Comparison of ENCODE assay signal across 17 cellular contexts in genomic region chr11:65377036-65377435, GRCh38. TPM values are rescaled to one million over a fixed set of nuclear protein-coding genes. Genes with fewer than 3 reads are reported as not detected.
DNase-seq lines count a peak whose midpoint lies in the region; ATAC-seq, FAIRE-seq and TF ChIP-seq lines count a peak whose summit lies in the region.
"Had no signal": no experiment of that assay in that cellular context is flagged by ENCODE, and none has a peak within 500 bp of the region (broad histone marks: within the 10 kb centered on the region; RNA-seq: fewer than 3 reads in every experiment).

No MANE protein-coding gene starts in this region.

- TF ChIP-seq POLR2A in K562 (conservative IDR thresholded peaks at IDR 0.05) = no peak

- FAIRE-seq in K562 (lab: Jason Lieb, UNC) = no peak

- no peak overlapping the region for H2AFZ ChIP-seq in K562 (ENCODE audit: low read depth, low read length)
- H2AFZ ChIP-seq in osteoblast (ENCODE audit: low read length) = no peak overlapping the region

- intact Hi-C loops in left ventricle myocardium superior (cut with micrococcal nuclease) = no loop called here
- intact Hi-C loops in Right ventricle myocardium superior (cut with DNase I) = no loop called here
- intact Hi-C loops in K562 (cut with micrococcal nuclease) = no loop called here
- intact Hi-C loops in MCF 10A (cut with micrococcal nuclease) = no loop called here

- H3K4me2 ChIP-seq in K562 (ENCODE audit: insufficient read depth, low read length) = no peak overlapping the region
- H3K4me2 ChIP-seq in osteoblast (ENCODE audit: insufficient read depth, low read length) = no peak overlapping the region
- H3K4me2 ChIP-seq: KMS-11 had no signal

- H3K9ac ChIP-seq in K562 (ENCODE audit: insufficient read depth in 1 of 2, low read depth in 2 of 2, low read length in 2 of 2) = 0 out of 4 replicates have a peak overlapping the region, but pooled peaks of 1 of the 2 experiments have one; percentile 11
- H3K9ac ChIP-seq: KMS-11 had no signal

- H3K27ac ChIP-seq in K562 (ENCODE audit: extremely low read depth, low read depth, low read length) = no peak overlapping the region
- no peak overlapping the region for H3K27ac ChIP-seq in osteoblast (ENCODE audit: low read depth, low read length)
- H3K27ac ChIP-seq: KMS-11 had no signal

- POLR2A ChIA-PET in K562 (lab: Yijun Ruan, JAX) (interaction anchor here (16.2 kb wide), 1 partner anchor 46 kb away, joined by 250 read pairs; the partner anchor contains the start of gene NEAT1), MCF 10A (lab: Yijun Ruan, JAX) (interaction anchor here (12.1 kb wide), 1 partner anchor 125 kb away, joined by 342 read pairs; the partner anchor contains the start of gene MALAT1)

- no peak overlapping the region for H3K4me3 ChIP-seq in K562
- H3K4me3 ChIP-seq in osteoblast (ENCODE audit: insufficient read depth, low read length) = no peak overlapping the region

- peak; percentile 5 for ATAC-seq in left ventricle myocardium superior
- ATAC-seq in Right ventricle myocardium superior (ENCODE audit: poor library complexity) = no peak
- no peak for ATAC-seq in K562
- no peak for ATAC-seq in GM18517 (IDR thresholded peaks at IDR 0.05; ENCODE audit: unreplicated experiment)
- no peak for ATAC-seq in HG03045 (IDR thresholded peaks at IDR 0.05; ENCODE audit: unreplicated experiment)

- no peaks in the 10 kb centered on the region for H3K9me3 Mint-ChIP-seq in MCF 10A (ENCODE audit: unreplicated experiment)

- CTCF ChIA-PET in K562 (lab: Yijun Ruan, JAX; ENCODE audit: low intra/inter-chr PET ratio) (no interaction called here), MCF 10A (lab: Yijun Ruan, JAX) (no interaction called here)

- TF ChIP-seq CTCF in K562 (IDR thresholded peaks at IDR 0.05 in 2 of 3, conservative IDR thresholded peaks at IDR 0.05 in 1 of 3; ENCODE audit: insufficient read depth in 2 of 3, low read depth in 1 of 3, low read length in 3 of 3) (no peak), osteoblast (IDR thresholded peaks at IDR 0.05; ENCODE audit: extremely low read depth, low read depth, low read length) (no peak), MCF 10A (IDR thresholded peaks at IDR 0.05; ENCODE audit: unreplicated experiment) (no peak)

- no peaks in the 10 kb centered on the region; the same call in 1 of the 2 replicates for H4K20me1 ChIP-seq in K562 (replicated peaks; ENCODE audit: control insufficient read depth, insufficient read depth, low read length)
- no peaks in the 10 kb centered on the region for H4K20me1 ChIP-seq in osteoblast (ENCODE audit: insufficient read depth, low read length)

- WGBS in K562 (ENCODE audit: insufficient coverage, low coverage, missing lambda C conversion rate) = 33% methylated on average over 7 of the region's 8 CpGs

- BruUV-seq in K562 (replicated peaks; lab: Mats Ljungman, UMichigan) = no TSS peak
- no TSS peak for BruUV-seq in MCF 10A (replicated peaks; lab: Mats Ljungman, UMichigan)

- H3K4me1 Mint-ChIP-seq in MCF 10A (ENCODE audit: insufficient read depth, unreplicated experiment) = peaks cover 11% of the 10 kb centered on the region

- H3K9me1 ChIP-seq in K562 (ENCODE audit: control insufficient read depth, insufficient read depth, low read length) = no peaks in the 10 kb centered on the region

- H3K4me1 ChIP-seq in K562 (replicated peaks in 1 of 2; ENCODE audit: control insufficient read depth in 2 of 2, insufficient read depth in 2 of 2, low read length in 2 of 2) (peaks cover 6 to 56% of the 10 kb centered on the region in 2 experiments; a peak in 3 of 5 replicates), osteoblast (ENCODE audit: insufficient read depth, low read length) (peaks cover 6% of the 10 kb centered on the region)

- H3K36me3 ChIP-seq in K562 (ENCODE audit: control insufficient read depth, insufficient read depth, low read length) = no peaks in the 10 kb centered on the region
- H3K36me3 ChIP-seq in osteoblast (ENCODE audit: insufficient read depth, low read length) = no peaks in the 10 kb centered on the region

- no peaks in the 10 kb centered on the region for H3K27me3 Mint-ChIP-seq in MCF 10A (ENCODE audit: insufficient read depth, unreplicated experiment)

- TF ChIP-seq RAD21 in K562 (CRISPR knock-in tag; conservative IDR thresholded peaks at IDR 0.05 in 1 of 2, IDR thresholded peaks at IDR 0.05 in 1 of 2) = no peak

- H3K9me3 ChIP-seq in K562 (replicated peaks; ENCODE audit: control insufficient read depth, insufficient read depth, low read depth, low read length) (no peaks in the 10 kb centered on the region), osteoblast (ENCODE audit: low read depth, low read length) (no peaks in the 10 kb centered on the region)

- no peak overlapping the region for H3K27ac Mint-ChIP-seq in MCF 10A (ENCODE audit: low read depth, unreplicated experiment)

- in situ Hi-C loops in K562 (cut with MboI) = no loop called here

- H3K4me3 Mint-ChIP-seq in MCF 10A (ENCODE audit: unreplicated experiment) = no peak overlapping the region
- H3K4me3 Mint-ChIP-seq: CD14-positive monocyte had no signal

- H3K79me2 ChIP-seq in K562 (ENCODE audit: control insufficient read depth, insufficient read depth, low read length) (no peaks in the 10 kb centered on the region), osteoblast (ENCODE audit: insufficient read depth, low read length) (no peaks in the 10 kb centered on the region)

- DNase-seq in left ventricle myocardium superior (no peak), Right ventricle myocardium superior (no peak), K562 (ENCODE audit: extremely low read depth in 1 of 4, low spot score in 3 of 4) (no peak), osteoblast (ENCODE audit: insufficient read length, low spot score, missing footprints) (peak; percentile 52), MCF 10A (ENCODE audit: unreplicated experiment) (no peak)
- no peak for DNase-seq in activated CD4-positive, CD25-positive, alpha-beta regulatory T cell treated with anti-CD3 and anti-CD28 coated beads, Interleukin-2, amount 50 U/mL, for 72 hours
- DNase-seq: DMS53, HCEC 1CT, NCI-H1092, NCI-H146, NCI-H2081, NCI-H748 treated with DMSO at 0.1 percent for 48 hours, RPMI8226 had no signal

- no peaks in the 10 kb centered on the region for H3K36me3 Mint-ChIP-seq in MCF 10A (ENCODE audit: insufficient read depth, unreplicated experiment)

- H3K27me3 ChIP-seq in K562 (ENCODE audit: control insufficient read depth in 2 of 2, insufficient read depth in 2 of 2, low read length in 2 of 2) = no peaks in the 10 kb centered on the region
- H3K27me3 ChIP-seq in osteoblast (ENCODE audit: insufficient read depth, low read length) = no peaks in the 10 kb centered on the region

- TF ChIP-seq EP300 in K562 (IDR thresholded peaks at IDR 0.05; ENCODE audit: low read length) = no peak

RNA-seq across cellular contexts. Expression of gene SLC25A45, which starts 5.4 kb away (rescaled TPM):
- total RNA-seq in left ventricle myocardium superior = 4.6 TPM
- total RNA-seq in Right ventricle myocardium superior = 5.3 TPM
- total RNA-seq in K562 (2011; cell fraction: chromatin; rRNA removed; ENCODE audit: low replicate concordance) = 2.5 and 2.9 TPM in 2 replicates
- total RNA-seq in K562 (2011; cell fraction: nucleolus; rRNA removed) = 2.7 and 3.6 TPM in 2 replicates
- total RNA-seq in K562 (2011; cell fraction: nucleoplasm; rRNA removed) = 2.3 and 2.7 TPM in 2 replicates
- total RNA-seq in K562 (2014; rRNA removed) = 0.82 and 2.3 TPM in 2 replicates
- 0.55 and 0.57 TPM in 2 replicates for total RNA-seq in K562 (2014; rRNA removed; fragmentation: Illumina TruSeq; extraction: Trizol)
- 0.40 and 0.45 TPM in 2 replicates for total RNA-seq in K562 (2015; rRNA removed; fragmentation: Illumina TruSeq; extraction: Trizol)
- 0.92 and 2.2 TPM in 2 replicates for total RNA-seq in K562 (2021)
- polyA plus RNA-seq in K562 (2011; rRNA removed) = 0.61 and 0.81 TPM in 2 replicates
- polyA plus RNA-seq in K562 (2011; cell fraction: cytosol; rRNA removed) = 0.49 and 0.85 TPM in 2 replicates
- polyA plus RNA-seq in K562 (2011; cell fraction: nucleus; rRNA removed) = 1.2 and 3.9 TPM in 2 replicates
- 1.3 and 1.4 TPM in 2 replicates for polyA plus RNA-seq in K562 (2012)
- polyA plus RNA-seq in K562 (2014; fragmentation: Illumina TruSeq; extraction: Trizol) = 0.51 and 0.68 TPM in 2 replicates
- polyA plus RNA-seq in K562 (2014; fragmentation: Nextera tagmentation; extraction: Ambion mirVana) = under 1 TPM; 0.15 to 0.34 TPM
- 0.93 and 1.1 TPM in 2 replicates for polyA plus RNA-seq in K562 (2014; rRNA removed)
- polyA minus RNA-seq in K562 (2011; rRNA and poly(A)+ RNA removed) = 0.35 and 0.42 TPM in 2 replicates
- polyA minus RNA-seq in K562 (2011; cell fraction: cytosol; rRNA and poly(A)+ RNA removed) = 0.76 and 0.91 TPM in 2 replicates
- polyA minus RNA-seq in K562 (2011; cell fraction: nucleus; rRNA and poly(A)+ RNA removed) = 0.40 and 0.56 TPM in 2 replicates
- 4.1 and 4.3 TPM in 2 replicates for total RNA-seq in osteoblast
- 3.9 and 4.9 TPM in 2 replicates for total RNA-seq in MCF 10A (2022)

RNA-seq across cellular contexts. Expression of gene FRMD8, which starts 9.4 kb away (rescaled TPM):
- total RNA-seq in left ventricle myocardium superior (9.7 TPM), Right ventricle myocardium superior (8.6 TPM), K562 (2014; rRNA removed) (34.6 and 46.5 TPM in 2 replicates), K562 (2014; rRNA removed; fragmentation: Illumina TruSeq; extraction: Trizol) (6.2 and 8.6 TPM in 2 replicates), K562 (2015; rRNA removed; fragmentation: Illumina TruSeq; extraction: Trizol) (15.0 and 15.8 TPM in 2 replicates), K562 (2021) (44.2 and 54.5 TPM in 2 replicates), osteoblast (62.2 and 78.2 TPM in 2 replicates), MCF 10A (2022) (18.9 and 21.7 TPM in 2 replicates)
- total RNA-seq in K562 (2011; cell fraction: chromatin; rRNA removed; ENCODE audit: low replicate concordance) = 28.5 and 83.6 TPM in 2 replicates
- total RNA-seq in K562 (2011; cell fraction: nucleolus; rRNA removed) = 89.6 and 96.9 TPM in 2 replicates
- 32.8 and 36.5 TPM in 2 replicates for total RNA-seq in K562 (2011; cell fraction: nucleoplasm; rRNA removed)
- polyA plus RNA-seq in K562 (2011; rRNA removed) (16.0 and 19.9 TPM in 2 replicates), K562 (2014; fragmentation: Illumina TruSeq; extraction: Trizol) (12.0 and 19.4 TPM in 2 replicates), K562 (2014; fragmentation: Nextera tagmentation; extraction: Ambion mirVana) (1 to 10 TPM; 4.5 to 5.0 TPM), K562 (2014; rRNA removed) (33.4 and 41.7 TPM in 2 replicates)
- 24.0 and 43.0 TPM in 2 replicates for polyA plus RNA-seq in K562 (2011; cell fraction: cytosol; rRNA removed)
- 25.1 and 46.6 TPM in 2 replicates for polyA plus RNA-seq in K562 (2011; cell fraction: nucleus; rRNA removed)
- 21.4 and 22.5 TPM in 2 replicates for polyA plus RNA-seq in K562 (2012)
- 8.4 and 13.5 TPM in 2 replicates for polyA minus RNA-seq in K562 (2011; rRNA and poly(A)+ RNA removed)
- polyA minus RNA-seq in K562 (2011; cell fraction: cytosol; rRNA and poly(A)+ RNA removed) = 21.0 and 21.1 TPM in 2 replicates
- 28.1 and 34.6 TPM in 2 replicates for polyA minus RNA-seq in K562 (2011; cell fraction: nucleus; rRNA and poly(A)+ RNA removed)

RNA-seq across cellular contexts. Expression of gene TIGD3, which starts 22.5 kb away (rescaled TPM):
- total RNA-seq in left ventricle myocardium superior = 0.97 TPM
- total RNA-seq in Right ventricle myocardium superior = 1.0 TPM
- 0.79 and 1.5 TPM in 2 replicates for total RNA-seq in K562 (2011; cell fraction: chromatin; rRNA removed; ENCODE audit: low replicate concordance)
- total RNA-seq in K562 (2011; cell fraction: nucleolus; rRNA removed) = 1.4 and 1.5 TPM in 2 replicates
- total RNA-seq in K562 (2011; cell fraction: nucleoplasm; rRNA removed) = 0.38 and 0.95 TPM in 2 replicates
- total RNA-seq in K562 (2014; rRNA removed) = 1.3 and 2.1 TPM in 2 replicates
- total RNA-seq in K562 (2014; rRNA removed; fragmentation: Illumina TruSeq; extraction: Trizol) = 0.29 and 0.44 TPM in 2 replicates
- total RNA-seq in K562 (2015; rRNA removed; fragmentation: Illumina TruSeq; extraction: Trizol) = 0.65 and 0.75 TPM in 2 replicates
- total RNA-seq in K562 (2021) = 0.81 and 1.3 TPM in 2 replicates
- polyA plus RNA-seq in K562 (2011; rRNA removed) = 0.39 and 0.56 TPM in 2 replicates
- 0.53 and 1.1 TPM in 2 replicates for polyA plus RNA-seq in K562 (2011; cell fraction: cytosol; rRNA removed)
- polyA plus RNA-seq in K562 (2011; cell fraction: nucleus; rRNA removed) = 0.79 and 1.1 TPM in 2 replicates
- 1.0 and 1.8 TPM in 2 replicates for polyA plus RNA-seq in K562 (2012)
- 0.49 and 0.64 TPM in 2 replicates for polyA plus RNA-seq in K562 (2014; fragmentation: Illumina TruSeq; extraction: Trizol)
- polyA plus RNA-seq in K562 (2014; fragmentation: Nextera tagmentation; extraction: Ambion mirVana) = under 1 TPM; 0.06 to 0.08 TPM
- 0.61 and 0.98 TPM in 2 replicates for polyA plus RNA-seq in K562 (2014; rRNA removed)
- 0.12 and 0.25 TPM in 2 replicates for polyA minus RNA-seq in K562 (2011; rRNA and poly(A)+ RNA removed)
- 0.64 TPM in 1 of 2 replicates, not detected in the other for polyA minus RNA-seq in K562 (2011; cell fraction: cytosol; rRNA and poly(A)+ RNA removed)
- polyA minus RNA-seq in K562 (2011; cell fraction: nucleus; rRNA and poly(A)+ RNA removed) = 0.67 and 0.81 TPM in 2 replicates
- total RNA-seq in osteoblast = not detected in 2 replicates
- 0.14 TPM in 1 of 2 replicates, not detected in the other for total RNA-seq in MCF 10A (2022)

RNA-seq across cellular contexts. Expression of gene DPF2, which starts 43.4 kb away (rescaled TPM):
- total RNA-seq in left ventricle myocardium superior (53.9 TPM), Right ventricle myocardium superior (49.3 TPM), K562 (2014; rRNA removed) (34.4 and 44.0 TPM in 2 replicates), K562 (2014; rRNA removed; fragmentation: Illumina TruSeq; extraction: Trizol) (28.1 and 29.3 TPM in 2 replicates), K562 (2015; rRNA removed; fragmentation: Illumina TruSeq; extraction: Trizol) (41.0 and 41.1 TPM in 2 replicates), K562 (2021) (74.6 and 76.3 TPM in 2 replicates), osteoblast (44.2 and 48.1 TPM in 2 replicates), MCF 10A (2022) (83.9 and 86.6 TPM in 2 replicates)
- 75.3 and 142 TPM in 2 replicates for total RNA-seq in K562 (2011; cell fraction: chromatin; rRNA removed; ENCODE audit: low replicate concordance)
- total RNA-seq in K562 (2011; cell fraction: nucleolus; rRNA removed) = 65.5 and 74.9 TPM in 2 replicates
- total RNA-seq in K562 (2011; cell fraction: nucleoplasm; rRNA removed) = 76.9 and 80.5 TPM in 2 replicates
- polyA plus RNA-seq in K562 (2011; rRNA removed) (29.7 and 40.3 TPM in 2 replicates), K562 (2014; fragmentation: Illumina TruSeq; extraction: Trizol) (65.0 and 81.7 TPM in 2 replicates), K562 (2014; fragmentation: Nextera tagmentation; extraction: Ambion mirVana) (10 to 100 TPM; 15.6 to 33.2 TPM), K562 (2014; rRNA removed) (33.2 and 35.6 TPM in 2 replicates)
- 44.3 and 45.4 TPM in 2 replicates for polyA plus RNA-seq in K562 (2011; cell fraction: cytosol; rRNA removed)
- 64.8 and 70.4 TPM in 2 replicates for polyA plus RNA-seq in K562 (2011; cell fraction: nucleus; rRNA removed)
- 54.9 and 55.8 TPM in 2 replicates for polyA plus RNA-seq in K562 (2012)
- polyA minus RNA-seq in K562 (2011; rRNA and poly(A)+ RNA removed) = 31.7 and 32.1 TPM in 2 replicates
- 25.4 and 35.7 TPM in 2 replicates for polyA minus RNA-seq in K562 (2011; cell fraction: cytosol; rRNA and poly(A)+ RNA removed)
- 21.1 and 35.7 TPM in 2 replicates for polyA minus RNA-seq in K562 (2011; cell fraction: nucleus; rRNA and poly(A)+ RNA removed)

RNA-seq across cellular contexts. Expression of gene NEAT1, which starts 45.6 kb away (rescaled TPM):
- 508 TPM for total RNA-seq in left ventricle myocardium superior
- 451 TPM for total RNA-seq in Right ventricle myocardium superior
- total RNA-seq in K562 (2011; cell fraction: chromatin; rRNA removed; ENCODE audit: low replicate concordance) = 684 and 1,510 TPM in 2 replicates
- total RNA-seq in K562 (2011; cell fraction: nucleolus; rRNA removed) = 291 and 321 TPM in 2 replicates
- 737 and 1,283 TPM in 2 replicates for total RNA-seq in K562 (2011; cell fraction: nucleoplasm; rRNA removed)
- total RNA-seq in K562 (2014; rRNA removed) = 15.2 and 20.1 TPM in 2 replicates
- 62.8 and 76.9 TPM in 2 replicates for total RNA-seq in K562 (2014; rRNA removed; fragmentation: Illumina TruSeq; extraction: Trizol)
- 26.3 and 31.5 TPM in 2 replicates for total RNA-seq in K562 (2015; rRNA removed; fragmentation: Illumina TruSeq; extraction: Trizol)
- 129 and 208 TPM in 2 replicates for total RNA-seq in K562 (2021)
- polyA plus RNA-seq in K562 (2011; rRNA removed) = 56.2 and 171 TPM in 2 replicates
- polyA plus RNA-seq in K562 (2011; cell fraction: cytosol; rRNA removed) = 45.5 and 49.2 TPM in 2 replicates
- polyA plus RNA-seq in K562 (2011; cell fraction: nucleus; rRNA removed) = 234 and 651 TPM in 2 replicates
- polyA plus RNA-seq in K562 (2012) = 312 and 328 TPM in 2 replicates
- 137 and 146 TPM in 2 replicates for polyA plus RNA-seq in K562 (2014; fragmentation: Illumina TruSeq; extraction: Trizol)
- polyA plus RNA-seq in K562 (2014; fragmentation: Nextera tagmentation; extraction: Ambion mirVana) = 10 to 100 TPM; 22.8 to 30.1 TPM
- 382 and 389 TPM in 2 replicates for polyA plus RNA-seq in K562 (2014; rRNA removed)
- polyA minus RNA-seq in K562 (2011; rRNA and poly(A)+ RNA removed) = 92.6 and 137 TPM in 2 replicates
- polyA minus RNA-seq in K562 (2011; cell fraction: cytosol; rRNA and poly(A)+ RNA removed) = 19.9 and 35.6 TPM in 2 replicates
- polyA minus RNA-seq in K562 (2011; cell fraction: nucleus; rRNA and poly(A)+ RNA removed) = 168 and 220 TPM in 2 replicates
- total RNA-seq in osteoblast = 818 and 1,122 TPM in 2 replicates
- total RNA-seq in MCF 10A (2022) = 1,026 and 1,292 TPM in 2 replicates
